In the genomic region with DNA sequence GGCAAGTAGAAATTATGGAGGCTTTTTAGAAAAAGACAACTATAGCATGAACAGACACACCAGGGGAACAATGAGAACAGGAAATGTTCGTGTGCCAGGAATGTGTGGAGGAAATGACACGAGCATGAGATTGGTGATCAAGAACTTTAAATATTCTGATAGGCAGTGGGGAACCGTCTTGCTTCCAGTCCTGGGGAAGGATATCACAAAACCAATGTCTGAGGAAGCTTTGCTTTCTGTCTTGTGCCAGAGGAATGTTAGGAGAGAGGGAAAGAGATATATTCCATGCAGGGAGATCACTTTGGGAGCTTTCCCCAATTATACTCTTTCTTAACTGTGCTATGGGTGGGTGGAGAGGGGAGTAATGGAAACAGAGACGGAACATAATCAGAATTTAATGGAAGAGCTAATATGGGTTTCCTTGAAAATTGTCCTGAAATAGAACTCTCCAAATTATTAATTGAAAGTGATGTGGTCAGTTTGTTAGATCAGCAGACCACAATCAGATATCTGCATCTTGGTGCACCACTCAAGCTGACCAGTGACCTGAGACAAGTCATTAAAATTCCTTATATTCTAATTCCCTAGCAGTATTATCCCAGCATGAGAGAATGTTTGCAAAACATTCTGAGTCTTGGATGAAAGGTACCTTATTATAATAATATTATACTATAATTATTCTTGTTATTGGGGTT, we compare ENCODE assay signal across 23 cellular contexts.
DNase-seq lines count a peak whose midpoint lies in the region; ATAC-seq and TF ChIP-seq lines count a peak whose summit lies in the region.
"Had no signal": no experiment of that assay in that cellular context is flagged by ENCODE, and none has a peak within 500 bp of the region (broad histone marks: within the 10 kb centered on the region; RNA-seq: fewer than 3 reads in every experiment).

No MANE protein-coding gene starts in this region.

- WGBS in aorta, 2 donors, result 31 to 40% methylated on average over 4 of the region's 4 CpGs

- POLR2A ChIA-PET in HEK293 (lab: Yijun Ruan, JAX), result interaction anchor here (0.5 to 0.8 kb wide), 2 partner anchors 14 to 178 kb away, joined by 4 to 6 read pairs; a partner anchor contains a TSS

- no peak overlapping the region for H3K4me3 ChIP-seq in HEK293 (ENCODE audit: low read depth, low read length)
- H3K4me3 ChIP-seq in osteoblast (ENCODE audit: insufficient read depth, low read length), result no peak overlapping the region
- H3K4me3 ChIP-seq in aorta (ENCODE audit: low read length in 2 of 2), result no peak overlapping the region
- H3K4me3 ChIP-seq: coronary artery, hepatocyte, MG63, suprapubic skin, vagina had no signal

- H3K27ac ChIP-seq in HEK293 (ENCODE audit: extremely low read depth, low read depth, low read length) (no peak overlapping the region), osteoblast (ENCODE audit: low read depth, low read length) (no peak overlapping the region), aorta (ENCODE audit: low read depth in 1 of 2, low read length in 2 of 2) (no peak overlapping the region)
- H3K27ac ChIP-seq: coronary artery, foreskin keratinocyte, suprapubic skin, vagina, VCaP had no signal

- H3K36me3 ChIP-seq in HEK293 (ENCODE audit: control insufficient read depth in 2 of 2, insufficient read depth in 1 of 2, low read length in 2 of 2) (no peaks in the 10 kb centered on the region), osteoblast (ENCODE audit: insufficient read depth, low read length) (no peaks in the 10 kb centered on the region), aorta (ENCODE audit: control insufficient read depth in 1 of 2, insufficient read depth in 2 of 2, low read length in 1 of 2) (no peaks in the 10 kb centered on the region)
- H3K36me3 ChIP-seq: MG63, suprapubic skin, vagina had no signal

- CTCF ChIA-PET in HEK293 (lab: Yijun Ruan, JAX), result no interaction called here

- H3K27me3 ChIP-seq in osteoblast (ENCODE audit: insufficient read depth, low read length), result no peaks in the 10 kb centered on the region
- H3K27me3 ChIP-seq in aorta (ENCODE audit: control insufficient read depth in 1 of 2, insufficient read depth in 2 of 2, low read length in 1 of 2), result no peaks in the 10 kb centered on the region
- H3K27me3 ChIP-seq: foreskin keratinocyte, hepatocyte, MG63, suprapubic skin, vagina had no signal

- peak overlapping the region; percentile 75 for H2AFZ ChIP-seq in osteoblast (ENCODE audit: low read length)
- H2AFZ ChIP-seq: hepatocyte had no signal

- H3K4me3 Mint-ChIP-seq in brain, result peak overlapping the region; percentile 2 to 70 (median 48)
- H3K4me3 Mint-ChIP-seq: activated CD4-positive, alpha-beta memory T cell treated with anti-CD3 and anti-CD28 coated beads for 36 hours; CD14-positive monocyte; naive B cell; stimulated activated memory B cell treated with anti-CD40 and anti-IgM and Interleukin-4, amounts not matched to agents 10 μg/mL and 1 μg/mL and 100 μg/mL, for 72 hours had no signal

- no peak for ATAC-seq in aorta (ENCODE audit: low FRiP score)
- ATAC-seq: foreskin keratinocyte; stimulated activated memory B cell treated with anti-CD40 and anti-IgM and Interleukin-4, amounts not matched to agents 10 μg/mL and 1 μg/mL and 100 μg/mL, for 72 hours had no signal

- intact Hi-C loops in aorta (cut with DNase I), result no loop called here

- H3K4me1 Mint-ChIP-seq in brain, result peaks cover 74% of the 10 kb centered on the region
- H3K4me1 Mint-ChIP-seq: naive B cell; stimulated activated memory B cell treated with anti-CD40 and anti-IgM and Interleukin-4, amounts not matched to agents 10 μg/mL and 1 μg/mL and 100 μg/mL, for 72 hours had no signal

- no peaks in the 10 kb centered on the region for H3K79me2 ChIP-seq in osteoblast (ENCODE audit: insufficient read depth, low read length)

- peaks cover 0 to 2% (median 0%) of the 10 kb centered on the region in 5 experiments for H3K9me3 Mint-ChIP-seq in brain
- H3K9me3 Mint-ChIP-seq: activated CD4-positive, alpha-beta memory T cell treated with anti-CD3 and anti-CD28 coated beads for 36 hours; naive B cell had no signal

- H3K4me2 ChIP-seq in osteoblast (ENCODE audit: insufficient read depth, low read length), result no peak overlapping the region
- H3K4me2 ChIP-seq: hepatocyte had no signal

- TF ChIP-seq CTCF in HEK293 (tag by site-specific recombination; IDR thresholded peaks at IDR 0.05), result no peak
- no peak for TF ChIP-seq CTCF in brain (conservative IDR thresholded peaks at IDR 0.05)
- no peak for TF ChIP-seq CTCF in osteoblast (IDR thresholded peaks at IDR 0.05; ENCODE audit: extremely low read depth, low read depth, low read length)

- H3K27me3 Mint-ChIP-seq in brain, result no peaks in the 10 kb centered on the region
- H3K27me3 Mint-ChIP-seq: activated CD4-positive, alpha-beta memory T cell treated with anti-CD3 and anti-CD28 coated beads for 36 hours; naive B cell; stimulated activated memory B cell treated with anti-CD40 and anti-IgM and Interleukin-4, amounts not matched to agents 10 μg/mL and 1 μg/mL and 100 μg/mL, for 72 hours had no signal

- H4K20me1 ChIP-seq in osteoblast (ENCODE audit: insufficient read depth, low read length), result no peaks in the 10 kb centered on the region

- DNase-seq in iris pigment epithelial cell (ENCODE audit: low read depth) (peak; percentile 17), osteoblast (ENCODE audit: insufficient read length, low spot score, missing footprints) (no peak), aorta (no peak), islet precursor cell (no peak)
- DNase-seq in activated CD4-positive, alpha-beta T cell treated with anti-CD3 and anti-CD28 coated beads, Interleukin-2, amount 50 U/mL, for 48 hours, result no peak
- DNase-seq in stimulated activated CD4-positive, alpha-beta T cell treated with anti-CD3 and anti-CD28 coated beads, Interleukin-2, amount 100 ng/mL, for 24 hours, result no peak
- DNase-seq: activated CD4-positive, alpha-beta memory T cell treated with anti-CD3 and anti-CD28 coated beads for 36 hours; activated gamma-delta T cell; activated T-cell treated with anti-CD3 and anti-CD28 coated beads for 4 hours; foreskin keratinocyte; MG63; naive B cell; NCI-H2107; stimulated activated CD4-positive, alpha-beta T cell treated with anti-CD3 and anti-CD28 coated beads, Interleukin-1b, Interleukin-23, amount 100 ng/mL, for 48 hours had no signal

- no peaks in the 10 kb centered on the region for H3K9me3 ChIP-seq in HEK293 (ENCODE audit: control insufficient read depth, insufficient read depth, low read depth, low read length)
- no peaks in the 10 kb centered on the region for H3K9me3 ChIP-seq in osteoblast (ENCODE audit: low read depth, low read length)
- no peaks in the 10 kb centered on the region for H3K9me3 ChIP-seq in aorta (ENCODE audit: control insufficient read depth, low read length)
- H3K9me3 ChIP-seq: MG63, suprapubic skin, vagina had no signal

- H3K36me3 Mint-ChIP-seq in brain, result peaks cover 21% of the 10 kb centered on the region
- H3K36me3 Mint-ChIP-seq: activated CD4-positive, alpha-beta memory T cell treated with anti-CD3 and anti-CD28 coated beads for 36 hours; CD14-positive monocyte; naive B cell; stimulated activated memory B cell treated with anti-CD40 and anti-IgM and Interleukin-4, amounts not matched to agents 10 μg/mL and 1 μg/mL and 100 μg/mL, for 72 hours had no signal

- H3K27ac Mint-ChIP-seq in brain, result peak overlapping the region; percentile 65 to 90 (median 84)
- H3K27ac Mint-ChIP-seq: activated CD4-positive, alpha-beta memory T cell treated with anti-CD3 and anti-CD28 coated beads for 36 hours; CD14-positive monocyte; naive B cell; stimulated activated memory B cell treated with anti-CD40 and anti-IgM and Interleukin-4, amounts not matched to agents 10 μg/mL and 1 μg/mL and 100 μg/mL, for 72 hours had no signal

- H3K4me1 ChIP-seq in HEK293 (ENCODE audit: control insufficient read depth, insufficient read depth, low read length) (peaks cover 39% of the 10 kb centered on the region), osteoblast (ENCODE audit: insufficient read depth, low read length) (peaks cover 34% of the 10 kb centered on the region), aorta (ENCODE audit: control insufficient read depth in 1 of 2, insufficient read depth in 2 of 2, low read length in 2 of 2) (peaks cover 2 to 12% of the 10 kb centered on the region in 2 donors)

TF ChIP-seq in HEK293, 187 proteins besides CTCF, POLR2A, EP300 and RAD21 (continues in another document):
- no peak for TF ChIP-seq ZNF350 (tag by site-specific recombination; IDR thresholded peaks at IDR 0.05)
- TF ChIP-seq ZNF354C (tag by site-specific recombination; IDR thresholded peaks at IDR 0.05; ENCODE audit: borderline replicate concordance, low read depth), result no peak
- TF ChIP-seq YY2 (tag by site-specific recombination; IDR thresholded peaks at IDR 0.05), result no peak
- TF ChIP-seq IKZF3 (tag by site-specific recombination; IDR thresholded peaks at IDR 0.05), result peak; percentile 55; the same call in 1 of the 2 replicates
- peak; percentile 84 for TF ChIP-seq ZNF133 (tag by site-specific recombination; IDR thresholded peaks at IDR 0.05)
